Comparison of ENCODE assay signal across 9 cellular contexts in the genomic region with DNA sequence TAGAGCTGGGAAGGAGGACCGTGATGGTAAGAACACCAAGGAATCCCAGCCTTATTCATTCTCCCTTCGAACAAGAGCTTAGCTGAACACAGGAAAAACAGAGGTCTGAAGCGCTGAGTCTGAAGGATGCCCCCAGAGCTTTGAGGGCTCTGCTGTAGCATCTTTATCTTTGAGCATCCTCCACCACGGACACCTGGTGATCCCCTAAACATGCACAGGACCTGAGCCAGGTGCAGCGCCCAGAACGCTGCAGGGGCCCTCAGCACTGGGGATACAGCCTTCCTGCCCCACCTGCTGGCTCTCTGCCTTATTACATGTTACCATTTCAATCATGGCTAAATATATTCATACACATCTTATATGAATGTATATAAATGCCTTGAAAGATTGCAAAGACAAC. TPM values are rescaled to one million over a fixed set of nuclear protein-coding genes. Genes with fewer than 3 reads are reported as not detected.
A peak's percentile ranks its signal among the peaks of the same experiment; 100 is the strongest.
DNase-seq lines count a peak whose midpoint lies in the region; ATAC-seq, FAIRE-seq and TF ChIP-seq lines count a peak whose summit lies in the region.
"Had no signal": no experiment of that assay in that cellular context is flagged by ENCODE, and none has a peak within 500 bp of the region (broad histone marks: within the 10 kb centered on the region; RNA-seq: fewer than 3 reads in every experiment).

No MANE protein-coding gene starts in this region.

- no peak overlapping the region for H3K4me3 Mint-ChIP-seq in memory B cell

- no peaks in the 10 kb centered on the region for H3K36me3 Mint-ChIP-seq in memory B cell

- H3K4me1 Mint-ChIP-seq in memory B cell = peaks cover 12% of the 10 kb centered on the region

- FAIRE-seq in GM12891 (lab: Jason Lieb, UNC) = peak; percentile 69

- H3K4me1 ChIP-seq in body of pancreas = no peaks in the 10 kb centered on the region

- H3K9me3 Mint-ChIP-seq in memory B cell = no peaks in the 10 kb centered on the region

- H3K27me3 Mint-ChIP-seq in memory B cell = peaks cover 6% of the 10 kb centered on the region

- H3K4me3 ChIP-seq in NB4 (ENCODE audit: low read depth, low read length) (no peak overlapping the region), body of pancreas (no peak overlapping the region)

- no peak overlapping the region for H3K27ac Mint-ChIP-seq in memory B cell

- TF ChIP-seq POLR2A in GM12891 (IDR thresholded peaks at IDR 0.05; ENCODE audit: low read depth, low read length) (no peak), NB4 (IDR thresholded peaks at IDR 0.05; ENCODE audit: extremely low read depth, insufficient read length) (no peak), body of pancreas (IDR thresholded peaks at IDR 0.05) (no peak)

- ATAC-seq in body of pancreas (no peak), memory B cell (ENCODE audit: low read depth) (peak; percentile 51), HG03095 (IDR thresholded peaks at IDR 0.05; ENCODE audit: unreplicated experiment) (no peak)

- H3K9me3 ChIP-seq in body of pancreas = no peaks in the 10 kb centered on the region

- no peaks in the 10 kb centered on the region for H3K27me3 ChIP-seq in body of pancreas

- intact Hi-C loops in body of pancreas (cut with DNase I) = no loop called here

- TF ChIP-seq CTCF in NB4 (IDR thresholded peaks at IDR 0.05; ENCODE audit: low read depth, low read length) = peak; percentile 65
- peak in 6 of 7 experiments; percentile 8 to 38 (median 34) for TF ChIP-seq CTCF in body of pancreas (IDR thresholded peaks at IDR 0.05)

- WGBS in body of pancreas, 2 donors = 29 to 36% methylated on average over 6 of the region's 6 CpGs

- no peak overlapping the region for H3K27ac ChIP-seq in body of pancreas

- H3K36me3 ChIP-seq in body of pancreas (replicated peaks in 1 of 2; ENCODE audit: insufficient read depth in 1 of 2, low read depth in 2 of 2) = no peaks in the 10 kb centered on the region

- DNase-seq in GM12891 (ENCODE audit: insufficient read length, low spot score) = no peak
- DNase-seq in NB4 (ENCODE audit: low read depth) = peak; percentile 48
- DNase-seq in T-helper 2 cell = peak in 3 of 5 experiments; percentile 43 to 62 (median 45)
- peak in 1 of 4 donors; percentile 36 for DNase-seq in body of pancreas
- DNase-seq in memory B cell (ENCODE audit: low spot score in 2 of 2) = peak; percentile 57 to 59
- no peak for DNase-seq in GM19238 (ENCODE audit: insufficient read length, low spot score)
- DNase-seq in H4 (ENCODE audit: low spot score) = no peak

TF ChIP-seq in GM12891, 5 proteins besides CTCF, POLR2A, EP300 and RAD21:
- no peak for TF ChIP-seq POLR2AphosphoS5 (IDR thresholded peaks at IDR 0.05; ENCODE audit: low read depth, low read length)
- TF ChIP-seq TAF1 (IDR thresholded peaks at IDR 0.05; ENCODE audit: low read depth, low read length) = no peak
- TF ChIP-seq POU2F2 (IDR thresholded peaks at IDR 0.05; ENCODE audit: low read depth, low read length) = 0 out of 2 replicates have a peak, but pooled peaks have one; percentile 22

RNA-seq across cellular contexts. Expression of gene GPATCH4, which starts 7.7 kb away (rescaled TPM):
- 33.6 TPM for polyA plus RNA-seq in GM12891 (2012; ENCODE audit: low read depth, missing spikeins)
- 1 to 10 TPM; 8.9 to 9.6 TPM for total RNA-seq in body of pancreas
- 31.8 and 49.3 TPM in 2 replicates for total RNA-seq in H4 (2014; rRNA removed; shearing (Covaris generic))

RNA-seq across cellular contexts. Expression of gene HAPLN2, which starts 10.2 kb away (rescaled TPM):
- polyA plus RNA-seq in GM12891 (2012; ENCODE audit: low read depth, missing spikeins) = not detected
- not detected for total RNA-seq in body of pancreas
- total RNA-seq in H4 (2014; rRNA removed; shearing (Covaris generic)) = not detected in 2 replicates
- total RNA-seq: myocyte had no signal

RNA-seq across cellular contexts. Expression of gene NAXE, which starts 17.4 kb away (rescaled TPM):
- polyA plus RNA-seq in GM12891 (2012; ENCODE audit: low read depth, missing spikeins) = 60.1 TPM
- total RNA-seq in body of pancreas = 10 to 100 TPM; 46.1 to 62.8 TPM
- 212 and 242 TPM in 2 replicates for total RNA-seq in H4 (2014; rRNA removed; shearing (Covaris generic))

RNA-seq across cellular contexts. Expression of gene TTC24, which starts 29.5 kb away (rescaled TPM):
- polyA plus RNA-seq in GM12891 (2012; ENCODE audit: low read depth, missing spikeins) = 3.5 TPM
- not detected for total RNA-seq in body of pancreas
- not detected in 2 replicates for total RNA-seq in H4 (2014; rRNA removed; shearing (Covaris generic))

RNA-seq across cellular contexts. Expression of gene BCAN, which starts 32.9 kb away (rescaled TPM):
- polyA plus RNA-seq in GM12891 (2012; ENCODE audit: low read depth, missing spikeins) = 0.15 TPM
- total RNA-seq in body of pancreas = under 1 TPM in 1 of 2 donors, not detected in 1; 0.26 TPM
- total RNA-seq in H4 (2014; rRNA removed; shearing (Covaris generic)) = 0.06 TPM in 1 of 2 replicates, not detected in the other

Comparison
In these comparisons a context has a peak if more than half of its experiments do, and no peak if none do; other contexts are left out.
1. DNase-seq: peak in NB4 (single experiment), T-helper 2 cell (3 of 5) and memory B cell (2 of 2); none in GM12891 (single experiment), GM19238 (single experiment) and H4 (single experiment).